Comparison of ENCODE assay signal across 8 cellular contexts in genomic region chr17:14300628-14301278, GRCh38. TPM values are rescaled to one million over a fixed set of nuclear protein-coding genes. Genes with fewer than 3 reads are reported as not detected.
DNase-seq lines count a peak whose midpoint lies in the region; ATAC-seq, FAIRE-seq and TF ChIP-seq lines count a peak whose summit lies in the region.

Gene HS3ST3B1 (plus strand): TSS chr17:14301081. CDS start chr17:14301519, 438 bp downstream.

- CTCF ChIA-PET in H1 (lab: Charles Lee; ENCODE audit: partially characterized antibody), result interaction anchor here (0.6 to 2.2 kb wide), 15 partner anchors 9 to 1923 kb away, joined by 3 to 11 read pairs (median 3); no protein-coding TSS in a partner anchor

- H3K27me3 ChIP-seq in BLaER1 treated with 17β-estradiol and CSF1 and Interleukin-3, amounts not matched to agents 10 nM and 100 nM, result peaks cover 0 to 48% (median 0%) of the 10 kb centered on the region in 11 experiments; a peak in 9 of 22 replicates
- H3K27me3 ChIP-seq in H1 (replicated peaks in 1 of 4; ENCODE audit: control insufficient read depth in 3 of 4, extremely low read depth in 1 of 4, insufficient read depth in 3 of 4, low read length in 3 of 4), result peaks cover 25 to 84% (median 72%) of the 10 kb centered on the region in 4 experiments

- peaks cover 41% of the 10 kb centered on the region for H3K23me2 ChIP-seq in H1 (ENCODE audit: low read depth, low read length)

- H4K5ac ChIP-seq in H1 (ENCODE audit: insufficient read length, low read depth, low read length), result no peak within 1 kb of the TSS

- peak within 1 kb of the TSS; percentile 22 for H4K8ac ChIP-seq in H1 (ENCODE audit: extremely low read depth, insufficient read depth, low read length)

- peak within 1 kb of the TSS; percentile 75 for H3K18ac ChIP-seq in H1 (ENCODE audit: extremely low read depth, low read length)

- POLR2A ChIA-PET in H1 (lab: Charles Lee; ENCODE audit: partially characterized antibody), result interaction anchor here (0.6 to 1.4 kb wide), 5 partner anchors 9 to 40 kb away, joined by 3 to 12 read pairs (median 3); no protein-coding TSS in a partner anchor

- peak within 1 kb of the TSS; percentile 91 to 98 (median 97) for H3K4me2 ChIP-seq in BLaER1 treated with 17β-estradiol and CSF1 and Interleukin-3, amounts not matched to agents 10 nM and 100 nM
- H3K4me2 ChIP-seq in H1 (ENCODE audit: insufficient read depth in 1 of 2, low read depth in 2 of 2, low read length in 2 of 2), result peak within 1 kb of the TSS; percentile 85 to 87

- peaks cover 0 to 46% (median 36%) of the 10 kb centered on the region in 11 experiments; a peak in 19 of 22 replicates for H4K20me1 ChIP-seq in BLaER1 treated with 17β-estradiol and CSF1 and Interleukin-3, amounts not matched to agents 10 nM and 100 nM
- H4K20me1 ChIP-seq in H1 (replicated peaks in 1 of 2; ENCODE audit: control insufficient read depth in 1 of 2, insufficient read depth in 2 of 2, low read length in 2 of 2), result peaks cover 9 to 16% of the 10 kb centered on the region in 2 experiments

- peak; percentile 80 for ATAC-seq in GM19372 (IDR thresholded peaks at IDR 0.05; ENCODE audit: low read depth, unreplicated experiment)
- ATAC-seq in HG03520 (IDR thresholded peaks at IDR 0.05; ENCODE audit: unreplicated experiment), result peak; percentile 86

- H3K9me3 ChIP-seq in BLaER1 treated with 17β-estradiol and CSF1 and Interleukin-3, amounts not matched to agents 10 nM and 100 nM (replicated peaks in 1 of 11), result no peaks in the 10 kb centered on the region
- no peaks in the 10 kb centered on the region for H3K9me3 ChIP-seq in H1 (ENCODE audit: insufficient read depth in 2 of 2, low read depth in 1 of 2, low read length in 1 of 2)

- DNase-seq in NK-92 (lab: John Stamatoyannopoulos, UW; ENCODE audit: unreplicated experiment) (peak; percentile 96), H1 (ENCODE audit: low read depth in 1 of 2, low spot score in 2 of 2) (peak; percentile 98), medulla oblongata (ENCODE audit: extremely low spot score) (peak; percentile 96)
- peak; percentile 98 to 99 for DNase-seq in activated CD8-positive, alpha-beta memory T cell treated with anti-CD3 and anti-CD28 coated beads for 4 hours (ENCODE audit: low read depth in 2 of 2)
- peak; percentile 98 to 99 (median 99) for DNase-seq in stimulated activated CD4-positive, alpha-beta T cell treated with anti-CD3 and anti-CD28 coated beads, TNF-alpha, amount 100 ng/mL, for 4 hours (ENCODE audit: low read depth in 3 of 3)

- no peak for TF ChIP-seq CTCF in H1 (IDR thresholded peaks at IDR 0.05; ENCODE audit: control extremely low read depth in 1 of 3, insufficient read depth in 1 of 3, low read depth in 1 of 3, low read length in 3 of 3)

- H3K56ac ChIP-seq in H1 (replicated peaks; ENCODE audit: insufficient read length, low read depth, low read length), result no peak within 1 kb of the TSS

- peaks cover 0 to 41% of the 10 kb centered on the region in 2 experiments; a peak in 2 of 4 replicates for H3K79me2 ChIP-seq in H1 (ENCODE audit: control insufficient read depth in 1 of 2, insufficient read depth in 2 of 2, low read length in 2 of 2)

- no peaks in the 10 kb centered on the region for H3K79me1 ChIP-seq in H1 (ENCODE audit: low read depth, low read length)

- H2BK20ac ChIP-seq in H1 (ENCODE audit: low read length), result no peak within 1 kb of the TSS

- no peak within 1 kb of the TSS for H3K14ac ChIP-seq in H1 (ENCODE audit: insufficient read length)

- H3K9ac ChIP-seq in BLaER1 treated with 17β-estradiol and CSF1 and Interleukin-3, amounts not matched to agents 10 nM and 100 nM, result peak within 1 kb of the TSS; percentile 80 to 99 (median 96)
- peak within 1 kb of the TSS in 3 of 4 experiments; percentile 44 to 64 (median 45); a peak in 5 of 7 replicates for H3K9ac ChIP-seq in H1 (replicated peaks in 1 of 4; ENCODE audit: extremely low read depth in 1 of 4, low read depth in 3 of 4, low read length in 3 of 4)

- WGBS in H1 (ENCODE audit: extremely low coverage in 1 of 2, insufficient coverage in 1 of 2, insufficient read length in 1 of 2, insufficient replicate concordance in 2 of 2, low coverage in 1 of 2, low lambda C conversion rate in 2 of 2, missing lambda C conversion rate in 1 of 2), 2 experiments, result 1% methylated on average over 41 of the region's 48 CpGs; no CpG with 5 or more reads in 1 of the 2 experiments

- H3K23ac ChIP-seq in H1 (ENCODE audit: insufficient read length), result no peak within 1 kb of the TSS

- no peak within 1 kb of the TSS for H2BK120ac ChIP-seq in H1 (replicated peaks; ENCODE audit: low read depth, low read length)

- peak within 1 kb of the TSS; percentile 77; the same call in 1 of the 2 replicates for H2BK15ac ChIP-seq in H1 (ENCODE audit: low read length)

- peaks cover 0 to 15% (median 0%) of the 10 kb centered on the region in 11 experiments; a peak in 6 of 22 replicates for H3K36me3 ChIP-seq in BLaER1 treated with 17β-estradiol and CSF1 and Interleukin-3, amounts not matched to agents 10 nM and 100 nM
- no peaks in the 10 kb centered on the region for H3K36me3 ChIP-seq in H1 (ENCODE audit: control insufficient read depth in 2 of 4, insufficient read depth in 4 of 4, low read length in 3 of 4)

- peak within 1 kb of the TSS; percentile 49; the same call in 1 of the 2 replicates for H2BK5ac ChIP-seq in H1 (ENCODE audit: low read depth, low read length)

- FAIRE-seq in H1 (lab: Jason Lieb, UNC), result peak; percentile 98

- peak; percentile 3 to 24; a peak in 2 of 4 replicates for TF ChIP-seq RAD21 in H1 (IDR thresholded peaks at IDR 0.05 in 1 of 2, conservative IDR thresholded peaks at IDR 0.05 in 1 of 2; ENCODE audit: low read depth in 2 of 2, low read length in 2 of 2)

- peak within 1 kb of the TSS; percentile 52 to 98 (median 93); a peak in 21 of 22 replicates for H3K27ac ChIP-seq in BLaER1 treated with 17β-estradiol and CSF1 and Interleukin-3, amounts not matched to agents 10 nM and 100 nM
- no peak within 1 kb of the TSS for H3K27ac ChIP-seq in H1 (ENCODE audit: low read depth, low read length)

- H3K4ac ChIP-seq in H1 (replicated peaks; ENCODE audit: insufficient read length, low read depth, low read length), result no peak within 1 kb of the TSS

- no peak within 1 kb of the TSS for H4K91ac ChIP-seq in H1 (replicated peaks; ENCODE audit: insufficient read length, low read length)

- TF ChIP-seq EP300 in H1 (IDR thresholded peaks at IDR 0.05; ENCODE audit: borderline replicate concordance in 1 of 2, low read depth in 2 of 2, low read length in 2 of 2), result no peak

- no peak within 1 kb of the TSS; the same call in 1 of the 2 replicates for H2AFZ ChIP-seq in H1 (ENCODE audit: low read length)

- peak within 1 kb of the TSS; percentile 75 to 99 (median 93) for H3K4me3 ChIP-seq in BLaER1 treated with 17β-estradiol and CSF1 and Interleukin-3, amounts not matched to agents 10 nM and 100 nM
- peak within 1 kb of the TSS; percentile 48 to 87 (median 75) for H3K4me3 ChIP-seq in H1 (ENCODE audit: extremely low read depth in 1 of 4, insufficient read depth in 2 of 4, low read depth in 3 of 4, low read length in 4 of 4)

- H3K4me1 ChIP-seq in BLaER1 treated with 17β-estradiol and CSF1 and Interleukin-3, amounts not matched to agents 10 nM and 100 nM, result peaks cover 36 to 74% (median 71%) of the 10 kb centered on the region in 10 experiments
- H3K4me1 ChIP-seq in H1 (replicated peaks in 1 of 4; ENCODE audit: control insufficient read depth in 3 of 4, insufficient read depth in 4 of 4, low read length in 3 of 4), result peaks cover 4 to 42% (median 22%) of the 10 kb centered on the region in 4 experiments

- TF ChIP-seq POLR2A in H1 (IDR thresholded peaks at IDR 0.05; ENCODE audit: control extremely low read depth in 1 of 2, low read depth in 2 of 2, low read length in 2 of 2), result peak in 1 of 2 experiments; percentile 80; a peak in 2 of 3 replicates

- peak within 1 kb of the TSS; percentile 93 for H2BK12ac ChIP-seq in H1 (ENCODE audit: low read depth, low read length)

- no peak within 1 kb of the TSS for H2AK5ac ChIP-seq in H1 (ENCODE audit: low read depth, low read length)

TF ChIP-seq in H1, 55 proteins besides CTCF, POLR2A, EP300 and RAD21 (continues in another document):
- TF ChIP-seq CHD2 (IDR thresholded peaks at IDR 0.05; ENCODE audit: low read length), result peak; percentile 56
- TF ChIP-seq YY1 (IDR thresholded peaks at IDR 0.05; ENCODE audit: low read depth, low read length), result no peak
- TF ChIP-seq POLR2AphosphoS5 (IDR thresholded peaks at IDR 0.05; ENCODE audit: low read depth, low read length), result peak; percentile 66
- no peak for TF ChIP-seq MAFK (IDR thresholded peaks at IDR 0.05; ENCODE audit: low read depth, low read length)
- TF ChIP-seq MAX (IDR thresholded peaks at IDR 0.05), result peak; percentile 31
- TF ChIP-seq POU5F1 (IDR thresholded peaks at IDR 0.05; ENCODE audit: low read depth, low read length), result no peak
- TF ChIP-seq SIN3A (conservative IDR thresholded peaks at IDR 0.05 in 1 of 2, IDR thresholded peaks at IDR 0.05 in 1 of 2; ENCODE audit: low read depth in 1 of 2, low read length in 2 of 2), result peak in 1 of 2 experiments; percentile 80; a peak in 2 of 4 replicates
- peak; percentile 95 for TF ChIP-seq TAF1 (IDR thresholded peaks at IDR 0.05; ENCODE audit: low read depth, low read length)
- TF ChIP-seq SP1 (IDR thresholded peaks at IDR 0.05; ENCODE audit: low read depth, low read length), result peak; percentile 92
- TF ChIP-seq SP2 (IDR thresholded peaks at IDR 0.05; ENCODE audit: low read length), result peak; percentile 57
- TF ChIP-seq TEAD4 (IDR thresholded peaks at IDR 0.05; ENCODE audit: low read depth, low read length), result peak; percentile 70
- TF ChIP-seq SP4 (IDR thresholded peaks at IDR 0.05; ENCODE audit: low read length), result no peak
- TF ChIP-seq CREB1 (IDR thresholded peaks at IDR 0.05), result peak; percentile 6; the same call in 1 of the 2 replicates
- TF ChIP-seq TBP (IDR thresholded peaks at IDR 0.05; ENCODE audit: low read depth, low read length), result peak; percentile 88
- TF ChIP-seq KDM4A (IDR thresholded peaks at IDR 0.05; ENCODE audit: low read depth, low read length, severe bottlenecking), result peak; percentile 7
- TF ChIP-seq CTBP2 (IDR thresholded peaks at IDR 0.05; ENCODE audit: borderline replicate concordance, insufficient read depth, insufficient read length, low read length), result peak; percentile 27

RNA-seq across cellular contexts. Expression of gene HS3ST3B1, which starts in this region (rescaled TPM):
- 14.0 and 14.4 TPM in 2 replicates for total RNA-seq in H1 (2021; fragmentation: NEBNext Ultra II Directional; extraction: Animal tissue kit (Norgen Biotek cat#: 25700))
- 4.7 and 6.1 TPM in 2 replicates for polyA plus RNA-seq in H1 (2011; rRNA removed)
- polyA plus RNA-seq in H1 (2011; cell fraction: cytosol; rRNA removed), result 5.6 TPM
- polyA plus RNA-seq in H1 (2011; cell fraction: nucleus; rRNA removed), result 7.2 TPM
- polyA plus RNA-seq in H1 (2012, experiment 1 of 2), result 6.1 to 7.0 TPM (median 6.9 TPM) in 4 replicates
- polyA plus RNA-seq in H1 (2012, experiment 2 of 2), result 2.1 TPM
- polyA plus RNA-seq in H1 (2013, experiment 1 of 2), result 6.1 TPM
- polyA plus RNA-seq in H1 (2013, experiment 2 of 2), result 6.8 TPM
- 11.3 and 12.4 TPM in 2 replicates for polyA minus RNA-seq in H1 (2011; rRNA and poly(A)+ RNA removed)
- polyA minus RNA-seq in H1 (2011; cell fraction: cytosol; rRNA and poly(A)+ RNA removed), result 14.5 TPM
- 23.0 TPM for polyA minus RNA-seq in H1 (2011; cell fraction: nucleus; rRNA and poly(A)+ RNA removed)
